Comparison of ENCODE assay signal across 9 cellular contexts in genomic region chr1:173864179-173864867, GRCh38. TPM values are rescaled to one million over a fixed set of nuclear protein-coding genes. Genes with fewer than 3 reads are reported as not detected.
DNase-seq lines count a peak whose midpoint lies in the region; ATAC-seq and TF ChIP-seq lines count a peak whose summit lies in the region.
"Had no signal": no experiment of that assay in that cellular context is flagged by ENCODE, and none has a peak within 500 bp of the region (broad histone marks: within the 10 kb centered on the region; RNA-seq: fewer than 3 reads in every experiment).

No MANE protein-coding gene starts in this region.

- H3K4me1 Mint-ChIP-seq in central memory CD8-positive, alpha-beta T cell = peaks cover 42% of the 10 kb centered on the region

- H4K20me1 ChIP-seq in OCI-LY1 (ENCODE audit: insufficient read depth, low read length) = no peaks in the 10 kb centered on the region

- H2BK5ac ChIP-seq in trophoblast cell (ENCODE audit: low read depth, low read length, poor library complexity) = no peak overlapping the region

- peak overlapping the region; percentile 84 for H3K4me3 Mint-ChIP-seq in central memory CD8-positive, alpha-beta T cell

- no peak overlapping the region for H3K4ac ChIP-seq in trophoblast cell (ENCODE audit: low read depth, low read length)

- H2BK120ac ChIP-seq in trophoblast cell (ENCODE audit: insufficient read depth, low read length, poor library complexity) = no peak overlapping the region

- no peaks in the 10 kb centered on the region for H3K9me3 ChIP-seq in OCI-LY1 (ENCODE audit: low read length)
- H3K9me3 ChIP-seq in trophoblast cell (ENCODE audit: insufficient read depth, low read depth, low read length) = no peaks in the 10 kb centered on the region

- peaks cover 71% of the 10 kb centered on the region for H3K36me3 ChIP-seq in OCI-LY1 (ENCODE audit: insufficient read depth, low read length)
- H3K36me3 ChIP-seq in trophoblast cell (ENCODE audit: control insufficient read depth in 1 of 2, insufficient read depth in 2 of 2, low read length in 2 of 2) = peaks cover 13 to 25% of the 10 kb centered on the region in 2 experiments

- no CpG with 5 or more reads among the region's 5 CpGs for WGBS in trophoblast cell (ENCODE audit: extremely low coverage, insufficient coverage, insufficient read length)

- H4K8ac ChIP-seq in trophoblast cell (ENCODE audit: low read depth, low read length) = no peak overlapping the region

- peak overlapping the region; percentile 90 for H3K4me3 ChIP-seq in OCI-LY1 (ENCODE audit: low read depth, low read length, poor library complexity, severe bottlenecking)
- no peak overlapping the region for H3K4me3 ChIP-seq in trophoblast cell (ENCODE audit: low read depth, low read length)

- no peak overlapping the region for H2AK5ac ChIP-seq in trophoblast cell (ENCODE audit: low read length)

- no peak overlapping the region; the same call in 1 of the 2 replicates for H3K9ac ChIP-seq in OCI-LY1 (ENCODE audit: low read length)
- H3K9ac ChIP-seq in trophoblast cell (ENCODE audit: low read length) = no peak overlapping the region

- H2BK12ac ChIP-seq in trophoblast cell (ENCODE audit: low read length) = no peak overlapping the region

- H3K36me3 Mint-ChIP-seq in central memory CD8-positive, alpha-beta T cell (ENCODE audit: insufficient read depth) = peaks cover 59% of the 10 kb centered on the region

- ATAC-seq in central memory CD8-positive, alpha-beta T cell (replicated peaks; ENCODE audit: extremely low read depth, poor library complexity, severe bottlenecking) = no peak
- no peak for ATAC-seq in HG02623 (IDR thresholded peaks at IDR 0.05; ENCODE audit: unreplicated experiment)

- no peak overlapping the region for H4K12ac ChIP-seq in trophoblast cell (ENCODE audit: low read depth, low read length)

- H3K27ac Mint-ChIP-seq in central memory CD8-positive, alpha-beta T cell (ENCODE audit: low read depth) = peak overlapping the region; percentile 94

- no peaks in the 10 kb centered on the region for H3K9me2 ChIP-seq in OCI-LY1 (ENCODE audit: low read depth, low read length)

- H3K4me1 ChIP-seq in OCI-LY1 (ENCODE audit: insufficient read depth, low read length, severe bottlenecking) (peaks cover 45% of the 10 kb centered on the region), trophoblast cell (ENCODE audit: control insufficient read depth in 1 of 2, insufficient read depth in 2 of 2, low read length in 2 of 2) (no peaks in the 10 kb centered on the region)

- H3K27me3 ChIP-seq in OCI-LY1 (ENCODE audit: insufficient read depth, low read length) (no peaks in the 10 kb centered on the region), trophoblast cell (ENCODE audit: insufficient read depth, low read length) (no peaks in the 10 kb centered on the region)

- peaks cover 21% of the 10 kb centered on the region for H3K79me2 ChIP-seq in OCI-LY1 (ENCODE audit: insufficient read depth, low read length)
- H3K79me2 ChIP-seq in trophoblast cell (ENCODE audit: control insufficient read depth, insufficient read depth, low read length, poor library complexity) = peaks cover 12% of the 10 kb centered on the region

- no peak overlapping the region for H2AFZ ChIP-seq in OCI-LY1 (ENCODE audit: low read length)
- H2AFZ ChIP-seq in trophoblast cell (ENCODE audit: insufficient read depth, low read length, poor library complexity) = no peak overlapping the region

- H3K23ac ChIP-seq in trophoblast cell (ENCODE audit: low read length) = no peak overlapping the region

- peaks cover 14% of the 10 kb centered on the region for H3K79me1 ChIP-seq in trophoblast cell (ENCODE audit: low read length)

- H3F3A ChIP-seq in OCI-LY1 (ENCODE audit: insufficient read depth, low read length) = peaks cover 41% of the 10 kb centered on the region; the same call in 1 of the 2 replicates

- H3K27ac ChIP-seq in OCI-LY1 (ENCODE audit: low read depth, low read length, poor library complexity, severe bottlenecking) (peak overlapping the region; percentile 85), trophoblast cell (ENCODE audit: low read depth, low read length) (no peak overlapping the region)

- H3K18ac ChIP-seq in trophoblast cell (ENCODE audit: low read length) = no peak overlapping the region

- H3K14ac ChIP-seq in trophoblast cell (ENCODE audit: low read length) = no peak overlapping the region

- H3K4me2 ChIP-seq in OCI-LY1 (ENCODE audit: low read length) (peak overlapping the region; percentile 89), trophoblast cell (ENCODE audit: low read length) (peak overlapping the region; percentile 15)

- peak; percentile 37 for DNase-seq in DMS 273 (lab: John Stamatoyannopoulos, UW; ENCODE audit: unreplicated experiment)
- no peak for DNase-seq in DMS 273 treated with DMSO at 0.1 percent for 48 hours (lab: John Stamatoyannopoulos, UW)
- DNase-seq in central memory CD8-positive, alpha-beta T cell (ENCODE audit: low spot score in 2 of 2) = no peak
- no peak for DNase-seq in trophoblast cell
- no peak for DNase-seq in MV-4-11 (lab: John Stamatoyannopoulos, UW)
- DNase-seq in NCI-H748 (lab: John Stamatoyannopoulos, UW; ENCODE audit: unreplicated experiment) = no peak
- DNase-seq: amniotic stem cell had no signal

- no peaks in the 10 kb centered on the region for H3K27me3 Mint-ChIP-seq in central memory CD8-positive, alpha-beta T cell

- H3K9me3 Mint-ChIP-seq in central memory CD8-positive, alpha-beta T cell = no peaks in the 10 kb centered on the region

- TF ChIP-seq CTCF in OCI-LY1 (IDR thresholded peaks at IDR 0.05; ENCODE audit: low read length) = no peak

- no peak overlapping the region for H4K91ac ChIP-seq in trophoblast cell (ENCODE audit: low read depth, low read length)

RNA-seq across cellular contexts. Expression of gene GAS5, which starts 3.5 kb away (rescaled TPM):
- 243 TPM in 2 replicates for polyA plus RNA-seq in trophoblast cell (2013)

RNA-seq across cellular contexts. Expression of gene ZBTB37, which starts 3.9 kb away (rescaled TPM):
- 2.4 and 2.7 TPM in 2 replicates for polyA plus RNA-seq in trophoblast cell (2013)

RNA-seq across cellular contexts. Expression of gene CENPL, which starts 39.6 kb away (rescaled TPM):
- 7.7 and 8.2 TPM in 2 replicates for polyA plus RNA-seq in trophoblast cell (2013)

RNA-seq across cellular contexts. Expression of gene DARS2, which starts 39.9 kb away (rescaled TPM):
- 17.2 and 17.4 TPM in 2 replicates for polyA plus RNA-seq in trophoblast cell (2013)

RNA-seq across cellular contexts. Expression of gene SERPINC1, which starts 52.8 kb away (rescaled TPM):
- polyA plus RNA-seq in trophoblast cell (2013) = 0.15 TPM in 2 replicates
